ENCODE assay signal across 19 cellular contexts in genomic region chr3:150589759-150590158, GRCh38. TPM values are rescaled to one million over a fixed set of nuclear protein-coding genes. Genes with fewer than 3 reads are reported as not detected.
DNase-seq lines count a peak whose midpoint lies in the region; ATAC-seq, FAIRE-seq and TF ChIP-seq lines count a peak whose summit lies in the region.
"Had no signal": no experiment of that assay in that cellular context is flagged by ENCODE, and none has a peak within 500 bp of the region (broad histone marks: within the 10 kb centered on the region; RNA-seq: fewer than 3 reads in every experiment).

No MANE protein-coding gene starts in this region.

- no peak overlapping the region for H3K9ac ChIP-seq in HepG2 (ENCODE audit: insufficient read depth, low read depth, low read length)

- POLR2A ChIA-PET in HepG2 (lab: Yijun Ruan, JAX): interaction anchor here (1.4 kb wide), 1 partner anchor 13 kb away, joined by 4 read pairs; the partner anchor contains the start of gene SELENOT

- FAIRE-seq in HepG2 (lab: Jason Lieb, UNC): no peak
- FAIRE-seq: GM19239, HTR-8/SVneo had no signal

- no TSS peak for BruUV-seq in HepG2 (replicated peaks; lab: Mats Ljungman, UMichigan)

- H3K4me3 ChIP-seq in HepG2 (replicated peaks in 1 of 3; ENCODE audit: insufficient read depth in 1 of 3, low read depth in 2 of 3, low read length in 3 of 3) (no peak overlapping the region), right lobe of liver (no peak overlapping the region), RWPE2 (ENCODE audit: severe bottlenecking) (no peak overlapping the region)
- H3K4me3 ChIP-seq: sigmoid colon, thoracic aorta had no signal

- H2AFZ ChIP-seq in HepG2 (ENCODE audit: low read length): no peak overlapping the region

- intact Hi-C loops in HepG2 (cut with micrococcal nuclease; ENCODE audit: unreplicated experiment): loop anchor here (5.0 kb wide), 1 partner anchor 278 kb away; no protein-coding TSS in a partner anchor
- intact Hi-C loops in right lobe of liver (cut with DNase I): no loop called here

- no peak overlapping the region for H3K27ac ChIP-seq in HepG2 (ENCODE audit: extremely low read length, insufficient read depth, low read length)
- H3K27ac ChIP-seq in right lobe of liver: no peak overlapping the region
- H3K27ac ChIP-seq in RWPE2 (ENCODE audit: poor library complexity, severe bottlenecking): no peak overlapping the region
- H3K27ac ChIP-seq: sigmoid colon, thoracic aorta had no signal

- no peaks in the 10 kb centered on the region for H4K20me1 ChIP-seq in HepG2 (ENCODE audit: insufficient read depth, low read length)

- no peak overlapping the region for H3K4me2 ChIP-seq in HepG2 (ENCODE audit: low read depth, low read length)

- CTCF ChIA-PET in HepG2 (lab: Yijun Ruan, JAX; ENCODE audit: low intra/inter-chr PET ratio, low total read pairs): no interaction called here

- in situ Hi-C loops in HepG2 (cut with HindIII; ENCODE audit: extremely low pct_ligation_motif_present, low pct_unique_long_range_greater_than_20kb): no loop called here

- H3K4me1 ChIP-seq in HepG2 (ENCODE audit: insufficient read depth, low read length) (no peaks in the 10 kb centered on the region), right lobe of liver (no peaks in the 10 kb centered on the region), RWPE2 (ENCODE audit: insufficient read depth, poor library complexity, severe bottlenecking) (no peaks in the 10 kb centered on the region)
- H3K4me1 ChIP-seq: sigmoid colon had no signal

- TF ChIP-seq CTCF in HepG2 (CRISPR knock-in tag; IDR thresholded peaks at IDR 0.05) (no peak), right lobe of liver (IDR thresholded peaks at IDR 0.05) (no peak), RWPE2 (IDR thresholded peaks at IDR 0.05; ENCODE audit: poor library complexity, severe bottlenecking) (no peak)

- ATAC-seq in HepG2 (peak; percentile 16; the same call in 1 of the 3 replicates), right lobe of liver (no peak), RWPE2 (ENCODE audit: low read depth) (peak; percentile 28; the same call in 1 of the 3 replicates), GM21447 (IDR thresholded peaks at IDR 0.05; ENCODE audit: unreplicated experiment) (no peak)
- ATAC-seq: left cardiac atrium had no signal

- H3K9me3 ChIP-seq in HepG2 (ENCODE audit: low read length) (no peaks in the 10 kb centered on the region), right lobe of liver (no peaks in the 10 kb centered on the region), RWPE2 (ENCODE audit: severe bottlenecking) (no peaks in the 10 kb centered on the region)
- H3K9me3 ChIP-seq: sigmoid colon, thoracic aorta had no signal

- peaks cover 0 to 16% of the 10 kb centered on the region in 2 experiments; a peak in 3 of 5 replicates for H3K36me3 ChIP-seq in HepG2 (replicated peaks in 1 of 2; ENCODE audit: control insufficient read depth in 1 of 2, insufficient read depth in 2 of 2, low read length in 2 of 2)
- H3K36me3 ChIP-seq in right lobe of liver: peaks cover 0 to 9% (median 3%) of the 10 kb centered on the region in 4 donors
- H3K36me3 ChIP-seq in RWPE2 (ENCODE audit: low read depth): peaks cover 29% of the 10 kb centered on the region

- no peaks in the 10 kb centered on the region for H3K27me3 ChIP-seq in HepG2 (ENCODE audit: control insufficient read depth in 1 of 2, insufficient read depth in 2 of 2, low read length in 2 of 2)
- H3K27me3 ChIP-seq in right lobe of liver: no peaks in the 10 kb centered on the region
- no peaks in the 10 kb centered on the region for H3K27me3 ChIP-seq in RWPE2 (ENCODE audit: insufficient read depth, poor library complexity, severe bottlenecking)
- H3K27me3 ChIP-seq: sigmoid colon had no signal

- TF ChIP-seq POLR2A in HepG2 (IDR thresholded peaks at IDR 0.05; ENCODE audit: insufficient read depth in 1 of 2, low read depth in 2 of 2, low read length in 2 of 2) (no peak), right lobe of liver (IDR thresholded peaks at IDR 0.05) (no peak), erythroblast (IDR thresholded peaks at IDR 0.05; ENCODE audit: low read length) (no peak)

- WGBS in HepG2 (ENCODE audit: low lambda C conversion rate): 79% methylated on average over 5 of the region's 6 CpGs
- WGBS in right lobe of liver (ENCODE audit: insufficient coverage, low coverage, low lambda C conversion rate, missing lambda C conversion rate): 59% methylated on average over 6 of the region's 6 CpGs

- TF ChIP-seq RAD21 in HepG2 (CRISPR knock-in tag; IDR thresholded peaks at IDR 0.05): no peak

- TF ChIP-seq EP300 in HepG2 (IDR thresholded peaks at IDR 0.05; ENCODE audit: low read depth in 2 of 2, low read length in 2 of 2): no peak
- TF ChIP-seq EP300 in HepG2 (CRISPR knock-in tag; IDR thresholded peaks at IDR 0.05; ENCODE audit: borderline replicate concordance): no peak

- H3K79me2 ChIP-seq in HepG2 (ENCODE audit: insufficient read depth, low read length): peaks cover 2% of the 10 kb centered on the region

- DNase-seq in HepG2 (ENCODE audit: low spot score) (no peak), right lobe of liver (no peak), RWPE2 (ENCODE audit: low spot score) (no peak), erythroblast (lab: John Stamatoyannopoulos, UW) (peak; percentile 35 to 36)
- no peak for DNase-seq in stimulated activated CD4-positive, alpha-beta T cell treated with anti-CD3 and anti-CD28 coated beads, Interleukin-2, amount 100 ng/mL, for 24 hours
- DNase-seq in stimulated activated CD4-positive, alpha-beta T cell treated with anti-CD3 and anti-CD28 coated beads, Interleukin-2, amount 100 ng/mL, for 48 hours: no peak
- DNase-seq: caudate nucleus; effector CD8-positive, alpha-beta T cell; HCEC 1CT; hypothalamus; left cardiac atrium; NCI-H1930; NCI-H524 treated with DMSO at 0.1 percent for 48 hours; sigmoid colon; stimulated activated CD4-positive, alpha-beta T cell treated with anti-CD3 and anti-CD28 coated beads, Interleukin-4, amount 100 ng/mL, for 1 hour had no signal

RNA-seq across cellular contexts. Expression of gene SELENOT, which starts 13.4 kb away (rescaled TPM):
- 106 and 122 TPM in 2 replicates for total RNA-seq in HepG2 (2016; rRNA removed; fragmentation: Illumina TruSeq; extraction: Trizol)
- 22.6 and 24.8 TPM in 2 replicates for total RNA-seq in HepG2 (2016; cell fraction: cytosol; rRNA removed; fragmentation: Illumina TruSeq; extraction: Trizol; ENCODE audit: low read depth)
- 109 and 124 TPM in 2 replicates for total RNA-seq in HepG2 (2016; cell fraction: insoluble cytoplasmic fraction; rRNA removed; fragmentation: Illumina TruSeq; extraction: Trizol)
- total RNA-seq in HepG2 (2016; cell fraction: membrane; rRNA removed; fragmentation: Illumina TruSeq; extraction: Trizol): 57.8 and 63.8 TPM in 2 replicates
- total RNA-seq in HepG2 (2016; cell fraction: nucleus; rRNA removed; fragmentation: Illumina TruSeq; extraction: Trizol): 67.7 and 88.4 TPM in 2 replicates
- polyA plus RNA-seq in HepG2 (2011; rRNA removed): 234 and 273 TPM in 2 replicates
- polyA plus RNA-seq in HepG2 (2011; cell fraction: cytosol; rRNA removed): 115 and 155 TPM in 2 replicates
- polyA plus RNA-seq in HepG2 (2011; cell fraction: nucleus; rRNA removed): 44.2 and 52.8 TPM in 2 replicates
- polyA plus RNA-seq in HepG2 (2012): 41.0 and 52.5 TPM in 2 replicates
- 10.6 and 12.5 TPM in 2 replicates for polyA plus RNA-seq in HepG2 (2016; cell fraction: cytosol; fragmentation: Illumina TruSeq; extraction: Trizol; ENCODE audit: low read depth)
- 86.8 and 91.6 TPM in 2 replicates for polyA plus RNA-seq in HepG2 (2016; cell fraction: insoluble cytoplasmic fraction; fragmentation: Illumina TruSeq; extraction: Trizol; ENCODE audit: low read depth)
- polyA plus RNA-seq in HepG2 (2016; cell fraction: membrane; fragmentation: Illumina TruSeq; extraction: Trizol; ENCODE audit: low read depth): 39.2 and 39.5 TPM in 2 replicates
- 107 and 110 TPM in 2 replicates for polyA plus RNA-seq in HepG2 (2016; cell fraction: nucleus; fragmentation: Illumina TruSeq; extraction: Trizol; ENCODE audit: insufficient read depth, low read depth)
- polyA minus RNA-seq in HepG2 (2011; rRNA and poly(A)+ RNA removed; ENCODE audit: low replicate concordance): 144 and 312 TPM in 2 replicates
- 62.6 and 74.9 TPM in 2 replicates for polyA minus RNA-seq in HepG2 (2011; cell fraction: cytosol; rRNA and poly(A)+ RNA removed)
- polyA minus RNA-seq in HepG2 (2011; cell fraction: nucleus; rRNA and poly(A)+ RNA removed): 42.1 and 48.0 TPM in 2 replicates
- total RNA-seq in right lobe of liver: 10 to 100 TPM; 51.1 to 72.8 (median 63.4) TPM

RNA-seq across cellular contexts. Expression of gene EIF2A, which starts 43.2 kb away (rescaled TPM):
- 124 and 181 TPM in 2 replicates for total RNA-seq in HepG2 (2016; rRNA removed; fragmentation: Illumina TruSeq; extraction: Trizol)
- total RNA-seq in HepG2 (2016; cell fraction: cytosol; rRNA removed; fragmentation: Illumina TruSeq; extraction: Trizol; ENCODE audit: low read depth): 107 and 124 TPM in 2 replicates
- total RNA-seq in HepG2 (2016; cell fraction: insoluble cytoplasmic fraction; rRNA removed; fragmentation: Illumina TruSeq; extraction: Trizol): 129 and 176 TPM in 2 replicates
- 181 and 205 TPM in 2 replicates for total RNA-seq in HepG2 (2016; cell fraction: membrane; rRNA removed; fragmentation: Illumina TruSeq; extraction: Trizol)
- 96.9 and 98.8 TPM in 2 replicates for total RNA-seq in HepG2 (2016; cell fraction: nucleus; rRNA removed; fragmentation: Illumina TruSeq; extraction: Trizol)
- polyA plus RNA-seq in HepG2 (2011; rRNA removed): 90.5 and 139 TPM in 2 replicates
- 126 and 136 TPM in 2 replicates for polyA plus RNA-seq in HepG2 (2011; cell fraction: cytosol; rRNA removed)
- 75.2 and 76.2 TPM in 2 replicates for polyA plus RNA-seq in HepG2 (2011; cell fraction: nucleus; rRNA removed)
- polyA plus RNA-seq in HepG2 (2012): 133 and 143 TPM in 2 replicates
- polyA plus RNA-seq in HepG2 (2016; cell fraction: cytosol; fragmentation: Illumina TruSeq; extraction: Trizol; ENCODE audit: low read depth): 83.6 and 86.7 TPM in 2 replicates
- 148 and 159 TPM in 2 replicates for polyA plus RNA-seq in HepG2 (2016; cell fraction: insoluble cytoplasmic fraction; fragmentation: Illumina TruSeq; extraction: Trizol; ENCODE audit: low read depth)
- polyA plus RNA-seq in HepG2 (2016; cell fraction: membrane; fragmentation: Illumina TruSeq; extraction: Trizol; ENCODE audit: low read depth): 122 and 150 TPM in 2 replicates
- polyA plus RNA-seq in HepG2 (2016; cell fraction: nucleus; fragmentation: Illumina TruSeq; extraction: Trizol; ENCODE audit: insufficient read depth, low read depth): 123 and 128 TPM in 2 replicates
- polyA minus RNA-seq in HepG2 (2011; rRNA and poly(A)+ RNA removed; ENCODE audit: low replicate concordance): 53.6 and 75.5 TPM in 2 replicates
- 112 and 145 TPM in 2 replicates for polyA minus RNA-seq in HepG2 (2011; cell fraction: cytosol; rRNA and poly(A)+ RNA removed)
- 134 and 155 TPM in 2 replicates for polyA minus RNA-seq in HepG2 (2011; cell fraction: nucleus; rRNA and poly(A)+ RNA removed)
- 10 to 100 TPM; 29.8 to 89.9 (median 39.4) TPM for total RNA-seq in right lobe of liver

RNA-seq across cellular contexts. Expression of gene SERP1, which starts 43.5 kb away (rescaled TPM):
- total RNA-seq in HepG2 (2016; rRNA removed; fragmentation: Illumina TruSeq; extraction: Trizol) (95.0 and 108 TPM in 2 replicates), right lobe of liver (100 to 1,000 TPM in 2 of 6 experiments, 10 to 100 TPM in 4; 65.6 to 367 (median 92.4) TPM)
- total RNA-seq in HepG2 (2016; cell fraction: cytosol; rRNA removed; fragmentation: Illumina TruSeq; extraction: Trizol; ENCODE audit: low read depth): 22.2 and 26.3 TPM in 2 replicates
- 93.6 and 108 TPM in 2 replicates for total RNA-seq in HepG2 (2016; cell fraction: insoluble cytoplasmic fraction; rRNA removed; fragmentation: Illumina TruSeq; extraction: Trizol)
- total RNA-seq in HepG2 (2016; cell fraction: membrane; rRNA removed; fragmentation: Illumina TruSeq; extraction: Trizol): 57.6 and 60.7 TPM in 2 replicates
- 58.9 and 66.1 TPM in 2 replicates for total RNA-seq in HepG2 (2016; cell fraction: nucleus; rRNA removed; fragmentation: Illumina TruSeq; extraction: Trizol)
- polyA plus RNA-seq in HepG2 (2011; rRNA removed): 51.5 and 61.2 TPM in 2 replicates
- polyA plus RNA-seq in HepG2 (2011; cell fraction: cytosol; rRNA removed): 46.7 and 75.3 TPM in 2 replicates
- 65.0 and 72.2 TPM in 2 replicates for polyA plus RNA-seq in HepG2 (2011; cell fraction: nucleus; rRNA removed)
- 73.8 and 75.7 TPM in 2 replicates for polyA plus RNA-seq in HepG2 (2012)
- polyA plus RNA-seq in HepG2 (2016; cell fraction: cytosol; fragmentation: Illumina TruSeq; extraction: Trizol; ENCODE audit: low read depth): 27.5 and 29.5 TPM in 2 replicates
- polyA plus RNA-seq in HepG2 (2016; cell fraction: insoluble cytoplasmic fraction; fragmentation: Illumina TruSeq; extraction: Trizol; ENCODE audit: low read depth): 132 and 136 TPM in 2 replicates
- 45.6 and 47.4 TPM in 2 replicates for polyA plus RNA-seq in HepG2 (2016; cell fraction: membrane; fragmentation: Illumina TruSeq; extraction: Trizol; ENCODE audit: low read depth)
- 69.2 and 72.9 TPM in 2 replicates for polyA plus RNA-seq in HepG2 (2016; cell fraction: nucleus; fragmentation: Illumina TruSeq; extraction: Trizol; ENCODE audit: insufficient read depth, low read depth)
- 42.6 and 90.0 TPM in 2 replicates for polyA minus RNA-seq in HepG2 (2011; rRNA and poly(A)+ RNA removed; ENCODE audit: low replicate concordance)
- 66.9 and 87.4 TPM in 2 replicates for polyA minus RNA-seq in HepG2 (2011; cell fraction: cytosol; rRNA and poly(A)+ RNA removed)
- 99.8 and 106 TPM in 2 replicates for polyA minus RNA-seq in HepG2 (2011; cell fraction: nucleus; rRNA and poly(A)+ RNA removed)

Comparison
In these comparisons a context has a peak if more than half of its experiments do, and no peak if none do; other contexts are left out.
1. ATAC-seq: peak in HepG2 (single experiment) and RWPE2 (single experiment); none in right lobe of liver (0 of 4) and GM21447 (single experiment).
2. DNase-seq: peak in erythroblast (2 of 2); none in HepG2 (single experiment), right lobe of liver (0 of 3), RWPE2 (single experiment), stimulated activated CD4-positive, alpha-beta T cell treated with anti-CD3 and anti-CD28 coated beads, Interleukin-2, amount 100 ng/mL, for 24 hours (0 of 2) and stimulated activated CD4-positive, alpha-beta T cell treated with anti-CD3 and anti-CD28 coated beads, Interleukin-2, amount 100 ng/mL, for 48 hours (0 of 2).